In the genomic region with DNA sequence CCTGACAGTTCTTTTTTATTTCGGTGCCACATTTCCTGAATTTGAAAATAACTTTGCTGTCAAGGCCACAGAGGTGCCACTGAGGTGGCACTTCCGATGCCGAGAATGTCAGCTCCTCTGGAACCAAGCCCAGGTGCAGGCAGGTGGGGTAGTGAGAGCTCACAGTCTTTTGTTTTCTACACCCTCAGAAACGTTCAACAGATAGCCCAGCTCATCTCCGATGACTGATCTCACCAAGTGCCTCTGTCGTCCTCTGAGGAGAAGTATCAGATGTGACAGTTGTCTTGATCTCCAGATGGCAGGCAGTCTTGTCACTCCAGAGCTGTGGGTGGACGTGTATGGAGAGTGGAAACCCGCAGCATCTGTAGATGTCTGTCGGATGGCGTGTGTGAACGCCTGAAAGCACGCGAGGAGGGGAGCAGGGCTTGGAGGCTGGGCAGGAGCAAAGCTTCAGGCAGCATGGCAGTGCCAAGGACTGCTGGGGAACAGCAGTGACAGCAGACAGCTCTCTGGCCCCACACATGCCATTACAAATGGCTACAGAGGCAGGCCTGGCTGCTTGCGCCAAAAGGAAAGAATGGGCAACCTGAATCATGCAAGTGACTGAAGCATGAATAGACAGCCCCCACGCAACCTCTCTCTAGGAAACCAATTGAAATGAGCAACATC, we compare ENCODE assay signal across 22 cellular contexts.
A peak's percentile ranks its signal among the peaks of the same experiment; 100 is the strongest.
DNase-seq lines count a peak whose midpoint lies in the region; TF ChIP-seq lines count a peak whose summit lies in the region.
"Had no signal": no experiment of that assay in that cellular context is flagged by ENCODE, and none has a peak within 500 bp of the region (broad histone marks: within the 10 kb centered on the region; RNA-seq: fewer than 3 reads in every experiment).

No MANE protein-coding gene starts in this region.

- no peaks in the 10 kb centered on the region for H3K9me2 ChIP-seq in GM23248 (ENCODE audit: insufficient read depth)

- H3K36me3 Mint-ChIP-seq in activated CD4-positive, alpha-beta T cell treated with anti-CD3 and anti-CD28 coated beads, Interleukin-2, amount 10 ng/mL, durations not matched to agents 7 days and 5 days (ENCODE audit: low read depth) = no peaks in the 10 kb centered on the region
- H3K36me3 Mint-ChIP-seq: CD14-positive monocyte had no signal

- H3K4me3 ChIP-seq in GM23248 = no peak overlapping the region
- H3K4me3 ChIP-seq in esophagus squamous epithelium = no peak overlapping the region
- H3K4me3 ChIP-seq: GM23338, HAP-1, Peyer's patch, SJCRH30 had no signal

- H3K4me1 ChIP-seq in GM23248 (ENCODE audit: insufficient read depth) (peaks cover 5% of the 10 kb centered on the region; the same call in 1 of the 2 replicates), esophagus squamous epithelium (no peaks in the 10 kb centered on the region)
- H3K4me1 ChIP-seq: HAP-1, Peyer's patch, SJCRH30 had no signal

- H3F3A ChIP-seq in GM23248 (ENCODE audit: insufficient read depth) = no peaks in the 10 kb centered on the region

- intact Hi-C loops in esophagus squamous epithelium (cut with DNase I) = no loop called here

- H3K36me3 ChIP-seq in GM23248 (ENCODE audit: low read depth) (no peaks in the 10 kb centered on the region), esophagus squamous epithelium (no peaks in the 10 kb centered on the region)
- H3K36me3 ChIP-seq: HAP-1, Peyer's patch, SJCRH30 had no signal

- H4K20me1 ChIP-seq in GM23248 (ENCODE audit: insufficient read depth) = no peaks in the 10 kb centered on the region

- DNase-seq in NCI-H345 (lab: John Stamatoyannopoulos, UW) (peak; percentile 6), NCI-H345 treated with DMSO at 0.1 percent for 48 hours (lab: John Stamatoyannopoulos, UW; ENCODE audit: unreplicated experiment) (no peak), GM23248 (peak; percentile 88), anterior cingulate cortex (lab: John Stamatoyannopoulos, UW) (peak in 30 of 58 donors; percentile 4 to 79 (median 42)), myocyte (ENCODE audit: low read depth) (peak; percentile 72), esophagus squamous epithelium (lab: John Stamatoyannopoulos, UW) (no peak), DMS53 treated with DMSO at 0.1 percent for 48 hours (lab: John Stamatoyannopoulos, UW; ENCODE audit: unreplicated experiment) (no peak)
- no peak for DNase-seq in activated CD4-positive, alpha-beta T cell treated with anti-CD3 and anti-CD28 coated beads, Interleukin-2, amount 10 ng/mL, durations not matched to agents 7 days and 5 days
- DNase-seq: ACHN, KBM-7, NCI-H1092, NCI-H1436 treated with DMSO at 0.1 percent for 48 hours, NCI-H1930, NCI-H446, NCI-H69, Peyer's patch, SJCRH30 had no signal

- 5 to 10% methylated on average over 13 to 15 of the region's 15 CpGs for WGBS in GM23248 (ENCODE audit: low coverage in 1 of 2, low lambda C conversion rate in 2 of 2, missing lambda C conversion rate in 2 of 2), 2 experiments
- 78 to 83% methylated on average over 11 to 15 of the region's 15 CpGs for WGBS in esophagus squamous epithelium, 2 donors

- no peaks in the 10 kb centered on the region for H3K27me3 ChIP-seq in GM23248 (replicated peaks; ENCODE audit: insufficient read depth)
- no peaks in the 10 kb centered on the region for H3K27me3 ChIP-seq in esophagus squamous epithelium
- H3K27me3 ChIP-seq: Peyer's patch, SJCRH30 had no signal

- no peak for TF ChIP-seq CTCF in esophagus squamous epithelium (IDR thresholded peaks at IDR 0.05)

- in situ Hi-C loops in GM23248 (cut with MboI) = no loop called here

- no peak for TF ChIP-seq POLR2A in esophagus squamous epithelium (IDR thresholded peaks at IDR 0.05)

- H3K27ac Mint-ChIP-seq in activated CD4-positive, alpha-beta T cell treated with anti-CD3 and anti-CD28 coated beads, Interleukin-2, amount 10 ng/mL, durations not matched to agents 7 days and 5 days = no peak overlapping the region
- H3K27ac Mint-ChIP-seq: B cell, CD14-positive monocyte, GM23338 had no signal

- H3K27ac ChIP-seq in GM23248 = no peak overlapping the region
- H3K27ac ChIP-seq in esophagus squamous epithelium = no peak overlapping the region
- H3K27ac ChIP-seq: 22Rv1, Peyer's patch, SJCRH30 had no signal

- CTCF ChIA-PET in activated CD4-positive, alpha-beta T cell treated with anti-CD3 and anti-CD28 coated beads, Interleukin-2, amount 10 ng/mL, durations not matched to agents 7 days and 5 days (lab: Charles Lee) = interaction anchor here (0.7 kb wide), 1 partner anchor 260 kb away, joined by 3 read pairs; no protein-coding TSS in a partner anchor

- POLR2A ChIA-PET in activated CD4-positive, alpha-beta T cell treated with anti-CD3 and anti-CD28 coated beads, Interleukin-2, amount 10 ng/mL, durations not matched to agents 7 days and 5 days (lab: Charles Lee) = no interaction called here

- H3K9me3 Mint-ChIP-seq in activated CD4-positive, alpha-beta T cell treated with anti-CD3 and anti-CD28 coated beads, Interleukin-2, amount 10 ng/mL, durations not matched to agents 7 days and 5 days = no peaks in the 10 kb centered on the region

- no peak overlapping the region for H3K4me3 Mint-ChIP-seq in activated CD4-positive, alpha-beta T cell treated with anti-CD3 and anti-CD28 coated beads, Interleukin-2, amount 10 ng/mL, durations not matched to agents 7 days and 5 days
- H3K4me3 Mint-ChIP-seq: B cell, CD14-positive monocyte, GM23338 had no signal

- H2AFZ ChIP-seq in GM23248 = peak overlapping the region; percentile 62
- H2AFZ ChIP-seq: GM23338 had no signal

- H3K9me3 ChIP-seq in GM23248 (ENCODE audit: low read depth) (no peaks in the 10 kb centered on the region), esophagus squamous epithelium (peaks cover 0 to 5% (median 0%) of the 10 kb centered on the region in 3 donors)
- H3K9me3 ChIP-seq: HAP-1, Peyer's patch, SJCRH30 had no signal

- H3K27me3 Mint-ChIP-seq in activated CD4-positive, alpha-beta T cell treated with anti-CD3 and anti-CD28 coated beads, Interleukin-2, amount 10 ng/mL, durations not matched to agents 7 days and 5 days = no peaks in the 10 kb centered on the region
- H3K27me3 Mint-ChIP-seq: B cell had no signal

- no peaks in the 10 kb centered on the region for H3K79me2 ChIP-seq in GM23248 (ENCODE audit: insufficient read depth)

- no peaks in the 10 kb centered on the region for H3K4me1 Mint-ChIP-seq in activated CD4-positive, alpha-beta T cell treated with anti-CD3 and anti-CD28 coated beads, Interleukin-2, amount 10 ng/mL, durations not matched to agents 7 days and 5 days
- H3K4me1 Mint-ChIP-seq: B cell, CD14-positive monocyte had no signal

- peak overlapping the region; percentile 13 for H3K4me2 ChIP-seq in GM23248 (ENCODE audit: unreplicated experiment)
- H3K4me2 ChIP-seq: GM23338 had no signal

- no peak overlapping the region for H3K9ac ChIP-seq in GM23248

Comparison
In these comparisons a context has a peak if more than half of its experiments do, and no peak if none do; other contexts are left out.
1. DNase-seq: peak in NCI-H345 (single experiment), GM23248 (single experiment), anterior cingulate cortex (30 of 58) and myocyte (single experiment); none in NCI-H345 treated with DMSO at 0.1 percent for 48 hours (single experiment), esophagus squamous epithelium (single experiment), activated CD4-positive, alpha-beta T cell treated with anti-CD3 and anti-CD28 coated beads, Interleukin-2, amount 10 ng/mL, durations not matched to agents 7 days and 5 days (single experiment) and DMS53 treated with DMSO at 0.1 percent for 48 hours (single experiment).